16 cellular contexts compared by ENCODE assay signal in the genomic region with DNA sequence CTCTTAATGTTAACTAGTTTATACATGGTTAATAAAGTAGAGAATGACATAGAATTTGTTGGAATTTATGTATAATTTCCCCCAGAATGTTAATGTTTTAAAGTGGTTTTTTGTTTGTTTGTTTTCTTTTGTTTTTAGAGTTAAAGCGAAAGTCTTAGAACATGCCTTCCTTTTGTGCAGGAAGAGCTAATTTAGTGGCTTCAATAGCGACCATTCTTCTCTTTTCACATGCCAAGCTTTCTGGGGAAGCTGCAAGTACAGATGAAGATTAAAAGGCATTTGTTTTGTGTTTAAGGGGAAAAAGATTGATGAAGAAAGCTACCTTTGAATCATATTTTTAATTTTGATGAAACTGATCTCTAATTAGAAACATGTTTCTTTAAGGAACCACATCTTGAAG.
DNase-seq lines count a peak whose midpoint lies in the region; ATAC-seq and TF ChIP-seq lines count a peak whose summit lies in the region.
"Had no signal": no experiment of that assay in that cellular context is flagged by ENCODE, and none has a peak within 500 bp of the region (broad histone marks: within the 10 kb centered on the region; RNA-seq: fewer than 3 reads in every experiment).

No MANE protein-coding gene starts in this region.

- no peak; the same call in 2 of the 3 replicates for ATAC-seq in GM23338
- ATAC-seq in CD8-positive, alpha-beta T cell, result no peak
- no peak for ATAC-seq in T-helper 17 cell

- peaks cover 20% of the 10 kb centered on the region for H3K4me1 ChIP-seq in GM23338 (ENCODE audit: insufficient read depth)
- peaks cover 6 to 26% of the 10 kb centered on the region in 2 donors for H3K4me1 ChIP-seq in ascending aorta
- no peaks in the 10 kb centered on the region for H3K4me1 ChIP-seq in CD8-positive, alpha-beta T cell (ENCODE audit: insufficient read depth, low read length)
- peaks cover 0 to 3% (median 0%) of the 10 kb centered on the region in 4 donors for H3K4me1 ChIP-seq in Peyer's patch
- H3K4me1 ChIP-seq: BLaER1 treated with 17β-estradiol and CSF1 and Interleukin-3, amounts not matched to agents 10 nM and 100 nM had no signal

- peak overlapping the region; percentile 87 for H3K27ac Mint-ChIP-seq in GM23338
- no peak overlapping the region for H3K27ac Mint-ChIP-seq in CD8-positive, alpha-beta T cell
- no peak overlapping the region for H3K27ac Mint-ChIP-seq in T-helper 17 cell
- H3K27ac Mint-ChIP-seq: CD4-positive, CD25-positive, alpha-beta regulatory T cell had no signal

- no peaks in the 10 kb centered on the region for H3K9me3 Mint-ChIP-seq in GM23338
- no peaks in the 10 kb centered on the region for H3K9me3 Mint-ChIP-seq in CD8-positive, alpha-beta T cell

- H3K27ac ChIP-seq in GM23338 (ENCODE audit: low read depth) (no peak overlapping the region), ascending aorta (peak overlapping the region; percentile 24 to 50), Peyer's patch (no peak overlapping the region)
- no peak overlapping the region for H3K27ac ChIP-seq in CD8-positive, alpha-beta T cell (ENCODE audit: low read depth, low read length)
- H3K27ac ChIP-seq: BLaER1 treated with 17β-estradiol and CSF1 and Interleukin-3, amounts not matched to agents 10 nM and 100 nM had no signal

- no peaks in the 10 kb centered on the region for H3K9me2 ChIP-seq in GM23338 (ENCODE audit: insufficient read depth)

- no peaks in the 10 kb centered on the region for H4K20me1 ChIP-seq in GM23338 (replicated peaks; ENCODE audit: insufficient read depth)
- H4K20me1 ChIP-seq: BLaER1 treated with 17β-estradiol and CSF1 and Interleukin-3, amounts not matched to agents 10 nM and 100 nM had no signal

- H3K27me3 Mint-ChIP-seq in GM23338 (ENCODE audit: insufficient read depth, low read depth, poor library complexity), result peaks cover 3% of the 10 kb centered on the region
- H3K27me3 Mint-ChIP-seq in CD8-positive, alpha-beta T cell (ENCODE audit: low read depth), result no peaks in the 10 kb centered on the region
- peaks cover 26% of the 10 kb centered on the region for H3K27me3 Mint-ChIP-seq in T-helper 17 cell

- CTCF ChIA-PET in CD8-positive, alpha-beta T cell (lab: Charles Lee), result no interaction called here

- intact Hi-C loops in ascending aorta (cut with DNase I), result loop anchor here (10.0 kb wide), 1 partner anchor 881 kb away; a partner anchor contains a TSS
- intact Hi-C loops in CD8-positive, alpha-beta T cell (cut with DNase I, micrococcal nuclease), result no loop called here

- H3K4me3 Mint-ChIP-seq in GM23338 (no peak overlapping the region), T-helper 17 cell (no peak overlapping the region)
- H3K4me3 Mint-ChIP-seq in CD8-positive, alpha-beta T cell, result no peak overlapping the region
- H3K4me3 Mint-ChIP-seq: CD4-positive, CD25-positive, alpha-beta regulatory T cell had no signal

- H3K27me3 ChIP-seq in GM23338 (ENCODE audit: insufficient read depth), result no peaks in the 10 kb centered on the region
- H3K27me3 ChIP-seq in ascending aorta, result no peaks in the 10 kb centered on the region
- H3K27me3 ChIP-seq in CD8-positive, alpha-beta T cell (ENCODE audit: insufficient read depth, low read length), result no peaks in the 10 kb centered on the region
- no peaks in the 10 kb centered on the region for H3K27me3 ChIP-seq in Peyer's patch
- H3K27me3 ChIP-seq: BLaER1 treated with 17β-estradiol and CSF1 and Interleukin-3, amounts not matched to agents 10 nM and 100 nM had no signal

- H3K4me3 ChIP-seq in GM23338 (no peak overlapping the region), ascending aorta (no peak overlapping the region), Peyer's patch (no peak overlapping the region)
- H3K4me3 ChIP-seq in CD8-positive, alpha-beta T cell (ENCODE audit: low read depth, low read length), result no peak overlapping the region
- H3K4me3 ChIP-seq: BLaER1 treated with 17β-estradiol and CSF1 and Interleukin-3, amounts not matched to agents 10 nM and 100 nM had no signal

- no peaks in the 10 kb centered on the region for H3K36me3 Mint-ChIP-seq in GM23338 (ENCODE audit: low read depth)
- H3K36me3 Mint-ChIP-seq in CD8-positive, alpha-beta T cell, result no peaks in the 10 kb centered on the region
- H3K36me3 Mint-ChIP-seq in T-helper 17 cell (ENCODE audit: low read depth), result no peaks in the 10 kb centered on the region
- H3K36me3 Mint-ChIP-seq: CD4-positive, CD25-positive, alpha-beta regulatory T cell had no signal

- no peak overlapping the region for H3K4me2 ChIP-seq in GM23338
- H3K4me2 ChIP-seq: BLaER1 treated with 17β-estradiol and CSF1 and Interleukin-3, amounts not matched to agents 10 nM and 100 nM had no signal

- TF ChIP-seq CTCF in GM23338 (conservative IDR thresholded peaks at IDR 0.05; ENCODE audit: low read depth in 2 of 2) (no peak), ascending aorta (IDR thresholded peaks at IDR 0.05) (no peak), Peyer's patch (IDR thresholded peaks at IDR 0.05) (no peak)
- TF ChIP-seq CTCF in CD8-positive, alpha-beta T cell (IDR thresholded peaks at IDR 0.05), result no peak

- H3K36me3 ChIP-seq in GM23338 (ENCODE audit: insufficient read depth) (no peaks in the 10 kb centered on the region), ascending aorta (no peaks in the 10 kb centered on the region), Peyer's patch (no peaks in the 10 kb centered on the region)
- H3K36me3 ChIP-seq in CD8-positive, alpha-beta T cell (ENCODE audit: insufficient read depth, low read length), result no peaks in the 10 kb centered on the region
- H3K36me3 ChIP-seq: BLaER1 treated with 17β-estradiol and CSF1 and Interleukin-3, amounts not matched to agents 10 nM and 100 nM had no signal

- H2AFZ ChIP-seq in GM23338, result no peak overlapping the region

- no peaks in the 10 kb centered on the region for H3K79me2 ChIP-seq in GM23338 (replicated peaks; ENCODE audit: insufficient read depth)

- no peaks in the 10 kb centered on the region for H3K9me3 ChIP-seq in ascending aorta
- H3K9me3 ChIP-seq in CD8-positive, alpha-beta T cell (ENCODE audit: low read length), result no peaks in the 10 kb centered on the region
- no peaks in the 10 kb centered on the region for H3K9me3 ChIP-seq in T-helper 17 cell (ENCODE audit: control insufficient read depth, low read length, poor library complexity, severe bottlenecking)
- H3K9me3 ChIP-seq in Peyer's patch, result no peaks in the 10 kb centered on the region
- H3K9me3 ChIP-seq: BLaER1 treated with 17β-estradiol and CSF1 and Interleukin-3, amounts not matched to agents 10 nM and 100 nM had no signal

- POLR2A ChIA-PET in CD8-positive, alpha-beta T cell (lab: Charles Lee), result no interaction called here

- no peak for TF ChIP-seq POLR2A in Peyer's patch (IDR thresholded peaks at IDR 0.05)

- DNase-seq in GM23338 (ENCODE audit: low spot score) (peak; percentile 45), ascending aorta (ENCODE audit: low spot score in 2 of 2) (no peak), medulla oblongata (ENCODE audit: extremely low spot score) (peak; percentile 27), pons (ENCODE audit: low spot score) (peak; percentile 17), T-helper 17 cell (no peak), Peyer's patch (no peak), NCI-H2081 treated with DMSO at 0.1 percent for 48 hours (lab: John Stamatoyannopoulos, UW) (no peak)
- DNase-seq in CD8-positive, alpha-beta T cell, result no peak
- DNase-seq: ACHN; CD4-positive, CD25-positive, alpha-beta regulatory T cell; DMS153; DMS79 treated with DMSO at 0.1 percent for 48 hours; EL; HCEC 1CT; IMR-90 had no signal

- H3F3A ChIP-seq in GM23338 (replicated peaks; ENCODE audit: low read depth), result no peaks in the 10 kb centered on the region

- H3K4me1 Mint-ChIP-seq in GM23338 (peaks cover 22% of the 10 kb centered on the region; the same call in 2 of the 3 replicates), T-helper 17 cell (no peaks in the 10 kb centered on the region)
- H3K4me1 Mint-ChIP-seq in CD8-positive, alpha-beta T cell (ENCODE audit: low read depth), result no peaks in the 10 kb centered on the region
- H3K4me1 Mint-ChIP-seq: CD4-positive, CD25-positive, alpha-beta regulatory T cell had no signal

TF ChIP-seq in GM23338, 12 proteins besides CTCF, POLR2A, EP300 and RAD21:
- TF ChIP-seq, protein P1, sequence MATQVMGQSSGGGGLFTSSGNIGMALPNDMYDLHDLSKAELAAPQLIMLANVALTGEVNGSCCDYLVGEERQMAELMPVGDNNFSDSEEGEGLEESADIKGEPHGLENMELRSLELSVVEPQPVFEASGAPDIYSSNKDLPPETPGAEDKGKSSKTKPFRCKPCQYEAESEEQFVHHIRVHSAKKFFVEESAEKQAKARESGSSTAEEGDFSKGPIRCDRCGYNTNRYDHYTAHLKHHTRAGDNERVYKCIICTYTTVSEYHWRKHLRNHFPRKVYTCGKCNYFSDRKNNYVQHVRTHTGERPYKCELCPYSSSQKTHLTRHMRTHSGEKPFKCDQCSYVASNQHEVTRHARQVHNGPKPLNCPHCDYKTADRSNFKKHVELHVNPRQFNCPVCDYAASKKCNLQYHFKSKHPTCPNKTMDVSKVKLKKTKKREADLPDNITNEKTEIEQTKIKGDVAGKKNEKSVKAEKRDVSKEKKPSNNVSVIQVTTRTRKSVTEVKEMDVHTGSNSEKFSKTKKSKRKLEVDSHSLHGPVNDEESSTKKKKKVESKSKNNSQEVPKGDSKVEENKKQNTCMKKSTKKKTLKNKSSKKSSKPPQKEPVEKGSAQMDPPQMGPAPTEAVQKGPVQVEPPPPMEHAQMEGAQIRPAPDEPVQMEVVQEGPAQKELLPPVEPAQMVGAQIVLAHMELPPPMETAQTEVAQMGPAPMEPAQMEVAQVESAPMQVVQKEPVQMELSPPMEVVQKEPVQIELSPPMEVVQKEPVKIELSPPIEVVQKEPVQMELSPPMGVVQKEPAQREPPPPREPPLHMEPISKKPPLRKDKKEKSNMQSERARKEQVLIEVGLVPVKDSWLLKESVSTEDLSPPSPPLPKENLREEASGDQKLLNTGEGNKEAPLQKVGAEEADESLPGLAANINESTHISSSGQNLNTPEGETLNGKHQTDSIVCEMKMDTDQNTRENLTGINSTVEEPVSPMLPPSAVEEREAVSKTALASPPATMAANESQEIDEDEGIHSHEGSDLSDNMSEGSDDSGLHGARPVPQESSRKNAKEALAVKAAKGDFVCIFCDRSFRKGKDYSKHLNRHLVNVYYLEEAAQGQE (IDR thresholded peaks at IDR 0.05; ENCODE audit: unreplicated experiment), result no peak
- peak; percentile 73 for TF ChIP-seq NANOG (IDR thresholded peaks at IDR 0.05; ENCODE audit: borderline replicate concordance)

Comparison
In these comparisons a context has a peak if more than half of its experiments do, and no peak if none do; other contexts are left out.
1. DNase-seq: peak in GM23338 (single experiment), medulla oblongata (single experiment) and pons (single experiment); none in ascending aorta (0 of 2), CD8-positive, alpha-beta T cell (0 of 7), T-helper 17 cell (0 of 3), Peyer's patch (0 of 3) and NCI-H2081 treated with DMSO at 0.1 percent for 48 hours (single experiment).
2. H3K27ac ChIP-seq: peak in ascending aorta (2 of 2); none in GM23338 (single experiment), CD8-positive, alpha-beta T cell (single experiment) and Peyer's patch (0 of 4).